In the genomic region with DNA sequence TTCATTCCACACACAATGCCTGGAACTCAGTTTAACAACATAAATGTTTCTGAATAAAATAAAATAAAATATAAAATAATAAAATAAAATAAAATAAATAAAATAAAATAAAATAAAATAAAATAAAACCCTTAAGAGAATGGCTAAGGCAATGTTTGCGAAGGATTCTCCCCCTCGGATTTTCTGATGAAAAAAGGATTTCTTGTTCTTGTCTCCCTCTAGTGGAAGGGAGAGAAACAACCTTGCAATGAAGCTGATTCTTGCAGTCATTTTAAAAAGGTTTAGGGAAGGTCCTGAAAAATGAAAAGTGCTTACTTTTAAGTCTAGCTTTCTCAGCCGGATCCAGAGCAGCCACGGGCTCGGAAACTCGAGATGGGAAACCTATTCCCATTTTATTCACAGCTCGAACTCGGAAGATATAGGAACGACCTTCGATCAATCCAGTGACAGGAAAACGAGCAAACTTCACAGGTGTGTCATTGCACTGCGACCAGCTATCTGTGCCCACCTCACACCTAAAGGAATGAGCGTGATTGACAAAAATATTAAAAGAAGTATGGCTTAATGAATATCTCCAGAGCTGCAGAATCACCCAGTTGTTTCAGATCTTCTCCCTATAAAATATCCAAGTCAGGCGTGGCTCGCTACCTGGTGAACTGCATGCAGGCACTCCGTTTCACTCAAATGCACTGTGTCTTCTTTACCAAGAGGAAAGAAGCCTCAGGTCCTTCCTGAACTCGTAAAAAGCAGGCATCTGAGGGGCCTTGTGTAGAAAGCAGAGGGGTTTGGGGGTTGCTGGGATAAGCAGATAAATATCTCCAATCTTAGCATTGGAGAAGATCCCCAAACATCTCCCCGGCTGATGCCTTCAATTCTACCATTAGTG, we compare ENCODE assay signal across 9 cellular contexts.
DNase-seq lines count a peak whose midpoint lies in the region; ATAC-seq, FAIRE-seq and TF ChIP-seq lines count a peak whose summit lies in the region.
"Had no signal": no experiment of that assay in that cellular context is flagged by ENCODE, and none has a peak within 500 bp of the region (broad histone marks: within the 10 kb centered on the region; RNA-seq: fewer than 3 reads in every experiment).

No MANE protein-coding gene starts in this region.

- no peak overlapping the region for H3K4me2 ChIP-seq in mesenchymal stem cell (ENCODE audit: low read length, poor library complexity, severe bottlenecking)

- H2AK5ac ChIP-seq in mesenchymal stem cell (ENCODE audit: low read length, severe bottlenecking): no peak overlapping the region

- no peak overlapping the region for H2BK15ac ChIP-seq in mesenchymal stem cell (ENCODE audit: low read depth, poor library complexity, severe bottlenecking)

- H2BK12ac ChIP-seq in mesenchymal stem cell (ENCODE audit: low read length in 2 of 2): no peak overlapping the region

- H3K36me3 ChIP-seq in mesenchymal stem cell (ENCODE audit: control insufficient read depth in 1 of 2, insufficient read depth in 2 of 2, low read depth in 1 of 2, low read length in 2 of 2): no peaks in the 10 kb centered on the region

- no peaks in the 10 kb centered on the region for H3K9me3 ChIP-seq in mesenchymal stem cell (ENCODE audit: control insufficient read depth, low read length)

- H3K4me3 ChIP-seq in mesenchymal stem cell (ENCODE audit: insufficient read depth in 1 of 2, low read depth in 1 of 2, low read length in 2 of 2): no peak overlapping the region

- H4K8ac ChIP-seq in mesenchymal stem cell (ENCODE audit: low read length): no peak overlapping the region

- H2BK5ac ChIP-seq in mesenchymal stem cell (ENCODE audit: low read depth, low read length, poor library complexity, severe bottlenecking): no peak overlapping the region

- H2AFZ ChIP-seq in mesenchymal stem cell (ENCODE audit: low read depth, low read length): no peak overlapping the region

- H3K4me1 ChIP-seq in mesenchymal stem cell (ENCODE audit: control insufficient read depth, insufficient read depth, low read depth, low read length): peaks cover 2% of the 10 kb centered on the region

- H3K23ac ChIP-seq in mesenchymal stem cell (ENCODE audit: low read length in 2 of 2): no peak overlapping the region

- FAIRE-seq in GM12892 (lab: Jason Lieb, UNC): peak; percentile 58

- ATAC-seq in HG03175 (IDR thresholded peaks at IDR 0.05; ENCODE audit: unreplicated experiment) (no peak), HG03039 (IDR thresholded peaks at IDR 0.05; ENCODE audit: unreplicated experiment) (no peak), HG03139 (IDR thresholded peaks at IDR 0.05; ENCODE audit: unreplicated experiment) (no peak)
- ATAC-seq: stimulated activated naive CD8-positive, alpha-beta T cell treated with anti-CD3 and anti-CD28 coated beads, Interleukin-15, amount 100 ng/mL, for 72 hours had no signal

- no peak overlapping the region for H2BK120ac ChIP-seq in mesenchymal stem cell (ENCODE audit: low read depth, low read length)

- no peak overlapping the region for H3K4ac ChIP-seq in mesenchymal stem cell (ENCODE audit: low read depth in 1 of 2, low read length in 2 of 2)

- DNase-seq in AG08396 (ENCODE audit: low spot score) (peak; percentile 36), GM12892 (ENCODE audit: insufficient read length) (peak; percentile 37), NCI-H2227 (lab: John Stamatoyannopoulos, UW; ENCODE audit: unreplicated experiment) (peak; percentile 60), cerebellum (ENCODE audit: low spot score) (peak; percentile 41), mesenchymal stem cell (peak; percentile 48)

- no peak overlapping the region for H3K27ac ChIP-seq in mesenchymal stem cell (ENCODE audit: low read length, poor library complexity, severe bottlenecking)

- no peak overlapping the region for H3K18ac ChIP-seq in mesenchymal stem cell (ENCODE audit: low read depth in 1 of 2, low read length in 2 of 2)

- 47% methylated on average over 15 of the region's 18 CpGs for WGBS in mesenchymal stem cell

- TF ChIP-seq POLR2A in GM12892 (IDR thresholded peaks at IDR 0.05; ENCODE audit: low read depth, low read length): no peak

- H3K9ac ChIP-seq in mesenchymal stem cell (ENCODE audit: low read length): no peak overlapping the region

- peaks cover 0 to 12% of the 10 kb centered on the region in 2 experiments for H3K27me3 ChIP-seq in mesenchymal stem cell (ENCODE audit: control insufficient read depth in 1 of 2, insufficient read depth in 1 of 2, low read length in 2 of 2)

- H4K91ac ChIP-seq in mesenchymal stem cell (ENCODE audit: low read length): no peak overlapping the region

- H3K14ac ChIP-seq in mesenchymal stem cell (ENCODE audit: low read length in 2 of 2): no peak overlapping the region

- no peaks in the 10 kb centered on the region for H3K79me1 ChIP-seq in mesenchymal stem cell (replicated peaks; ENCODE audit: low read length, poor library complexity, severe bottlenecking)
